ENCODE assay signal across 9 cellular contexts in the genomic region with DNA sequence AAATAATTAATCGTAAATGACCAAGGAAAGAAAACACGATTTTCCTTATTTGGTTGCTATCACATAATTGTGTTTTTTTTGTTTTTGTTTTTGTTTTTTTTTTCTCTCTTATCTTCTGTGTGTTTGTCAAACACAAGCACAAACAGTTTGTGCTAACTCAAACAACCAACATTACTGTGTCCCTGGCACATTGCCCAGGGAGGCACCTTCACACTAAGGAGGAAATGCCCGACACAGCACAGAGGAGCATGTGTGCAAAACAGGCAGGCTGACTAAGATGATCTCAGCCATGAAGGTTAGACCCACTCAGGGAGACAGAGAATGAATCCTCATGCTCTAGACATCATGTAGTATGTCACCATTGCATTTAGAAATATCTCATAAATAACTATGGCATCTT.
DNase-seq lines count a peak whose midpoint lies in the region; ATAC-seq, FAIRE-seq and TF ChIP-seq lines count a peak whose summit lies in the region.
"Had no signal": no experiment of that assay in that cellular context is flagged by ENCODE, and none has a peak within 500 bp of the region (broad histone marks: within the 10 kb centered on the region; RNA-seq: fewer than 3 reads in every experiment).

No MANE protein-coding gene starts in this region.

- peaks cover 0 to 6% of the 10 kb centered on the region in 2 donors for H3K9me3 Mint-ChIP-seq in stimulated activated naive CD8-positive, alpha-beta T cell treated with anti-CD3 and anti-CD28 coated beads, Interleukin-15, amount 100 ng/mL, for 72 hours

- DNase-seq in NCI-H2196 (lab: John Stamatoyannopoulos, UW; ENCODE audit: unreplicated experiment): peak; percentile 81
- peak; percentile 84 for DNase-seq in epithelial cell of esophagus (ENCODE audit: low read depth)
- peak in 5 of 6 donors; percentile 49 to 87 (median 84) for DNase-seq in pancreas
- no peak for DNase-seq in stimulated activated CD4-positive, alpha-beta T cell treated with anti-CD3 and anti-CD28 coated beads, Interleukin-12 subunit alpha, Interleukin-12 subunit beta, amount 100 ng/mL, for 4 hours
- DNase-seq in NCI-H524 (lab: John Stamatoyannopoulos, UW): no peak
- no peak for DNase-seq in stimulated activated naive CD8-positive, alpha-beta T cell treated with anti-CD3 and anti-CD28 coated beads, Interleukin-15, amount 100 ng/mL, for 72 hours
- DNase-seq: naive B cell had no signal

- no peaks in the 10 kb centered on the region for H3K9me3 ChIP-seq in pancreas

- H3K4me1 ChIP-seq in pancreas: peaks cover 0 to 24% (median 8%) of the 10 kb centered on the region in 3 donors

- peak; percentile 53 for ATAC-seq in GM18868 (IDR thresholded peaks at IDR 0.05; ENCODE audit: unreplicated experiment)
- peak; percentile 55 to 98 (median 92) for ATAC-seq in pancreas
- ATAC-seq in GM21723 (IDR thresholded peaks at IDR 0.05; ENCODE audit: unreplicated experiment): no peak
- no peak for ATAC-seq in stimulated activated naive CD8-positive, alpha-beta T cell treated with anti-CD3 and anti-CD28 coated beads, Interleukin-15, amount 100 ng/mL, for 72 hours

- no peak overlapping the region for H3K27ac Mint-ChIP-seq in stimulated activated naive CD8-positive, alpha-beta T cell treated with anti-CD3 and anti-CD28 coated beads, Interleukin-15, amount 100 ng/mL, for 72 hours
- H3K27ac Mint-ChIP-seq: naive B cell had no signal

- H3K4me3 ChIP-seq in epithelial cell of esophagus (ENCODE audit: low read length): no peak overlapping the region
- H3K4me3 ChIP-seq in pancreas: no peak overlapping the region

- H3K27me3 ChIP-seq in pancreas: no peaks in the 10 kb centered on the region

- WGBS in pancreas, 2 donors: 24 to 42% methylated on average over 3 of the region's 3 CpGs

- no peaks in the 10 kb centered on the region for H3K4me1 Mint-ChIP-seq in stimulated activated naive CD8-positive, alpha-beta T cell treated with anti-CD3 and anti-CD28 coated beads, Interleukin-15, amount 100 ng/mL, for 72 hours
- H3K4me1 Mint-ChIP-seq: naive B cell had no signal

- no peak overlapping the region for H3K4me3 Mint-ChIP-seq in stimulated activated naive CD8-positive, alpha-beta T cell treated with anti-CD3 and anti-CD28 coated beads, Interleukin-15, amount 100 ng/mL, for 72 hours
- H3K4me3 Mint-ChIP-seq: naive B cell had no signal

- TF ChIP-seq CTCF in epithelial cell of esophagus (IDR thresholded peaks at IDR 0.05; ENCODE audit: insufficient read depth, low read depth, low read length, missing control alignments): no peak
- TF ChIP-seq CTCF in pancreas (IDR thresholded peaks at IDR 0.05): no peak

- H3K27me3 Mint-ChIP-seq in stimulated activated naive CD8-positive, alpha-beta T cell treated with anti-CD3 and anti-CD28 coated beads, Interleukin-15, amount 100 ng/mL, for 72 hours: no peaks in the 10 kb centered on the region
- H3K27me3 Mint-ChIP-seq: naive B cell had no signal

- no peak for FAIRE-seq in pancreas (lab: Jason Lieb, UNC)

- H3K27ac ChIP-seq in pancreas: peak overlapping the region in 1 of 4 donors; percentile 2

- intact Hi-C loops in pancreas (cut with DNase I): no loop called here

- no peaks in the 10 kb centered on the region for H3K36me3 ChIP-seq in pancreas

Comparison
In these comparisons a context has a peak if more than half of its experiments do, and no peak if none do; other contexts are left out.
1. ATAC-seq: peak in GM18868 (single experiment) and pancreas (4 of 4); none in GM21723 (single experiment) and stimulated activated naive CD8-positive, alpha-beta T cell treated with anti-CD3 and anti-CD28 coated beads, Interleukin-15, amount 100 ng/mL, for 72 hours (single experiment).
2. DNase-seq: peak in NCI-H2196 (single experiment), epithelial cell of esophagus (single experiment) and pancreas (5 of 6); none in stimulated activated CD4-positive, alpha-beta T cell treated with anti-CD3 and anti-CD28 coated beads, Interleukin-12 subunit alpha, Interleukin-12 subunit beta, amount 100 ng/mL, for 4 hours (single experiment), NCI-H524 (0 of 2) and stimulated activated naive CD8-positive, alpha-beta T cell treated with anti-CD3 and anti-CD28 coated beads, Interleukin-15, amount 100 ng/mL, for 72 hours (0 of 2).